Comparison of ENCODE assay signal across 22 cellular contexts in genomic region chr2:19426941-19427340, GRCh38.
"Had no signal": no experiment of that assay in that cellular context is flagged by ENCODE, and none has a peak within 500 bp of the region (broad histone marks: within the 10 kb centered on the region; RNA-seq: fewer than 3 reads in every experiment).

No MANE protein-coding gene starts in this region.

- H3K9me3 ChIP-seq: MG63, SJSA1 had no signal

- DNase-seq: IMR-90, Karpas-422, KG1, MG63, NCI-H1092, NCI-H1105 treated with DMSO at 0.1 percent for 48 hours, NCI-H1417 treated with DMSO at 0.1 percent for 48 hours, NCI-H146, NCI-H1694 treated with DMSO at 0.1 percent for 48 hours, NCI-H1930, NCI-H2081, NCI-H2107, NCI-H2227 treated with DMSO at 0.1 percent for 48 hours, NCI-H524, NCI-H526 treated with DMSO at 0.1 percent for 48 hours, NCI-H748 treated with DMSO at 0.1 percent for 48 hours, Right ventricle myocardium superior, RPMI8226, SIG-M5 had no signal

- H3K4me1 ChIP-seq: SJSA1 had no signal

- ATAC-seq: HepG2 had no signal

- H3K4me3 ChIP-seq: MG63, SJSA1, SK-N-MC had no signal

- H3K27me3 ChIP-seq: MG63, SJSA1 had no signal

- H3K36me3 ChIP-seq: MG63, SJSA1 had no signal

- H3K27ac ChIP-seq: SJSA1, SK-N-MC had no signal
